In the genomic region with DNA sequence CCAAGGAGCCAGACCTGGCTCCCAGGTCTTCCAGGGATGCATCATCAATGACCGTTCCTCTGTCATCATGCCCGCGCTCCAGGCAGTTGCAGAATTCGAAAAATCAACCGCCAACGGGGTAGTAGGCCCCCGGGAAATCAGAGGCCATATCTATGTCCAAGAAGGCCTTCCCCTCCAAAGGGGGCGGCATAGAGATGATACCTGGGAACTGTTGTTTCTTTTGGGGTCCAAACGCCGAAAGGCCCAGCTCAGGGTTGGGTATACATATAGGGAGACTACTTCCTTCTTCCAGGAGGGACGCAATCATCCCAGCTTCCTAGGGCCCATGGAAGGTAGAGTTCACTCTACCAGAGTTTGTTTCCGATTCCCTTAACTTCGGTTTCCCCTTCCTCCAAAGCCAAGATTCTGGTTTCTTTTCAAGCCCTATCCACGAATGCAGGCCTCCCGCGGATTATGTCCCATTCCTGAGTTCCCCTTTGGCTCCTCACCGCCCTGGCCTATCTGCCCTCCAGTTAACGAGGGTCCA, we compare ENCODE assay signal across 8 cellular contexts. TPM values are rescaled to one million over a fixed set of nuclear protein-coding genes. Genes with fewer than 3 reads are reported as not detected.
DNase-seq lines count a peak whose midpoint lies in the region; FAIRE-seq and TF ChIP-seq lines count a peak whose summit lies in the region.

No MANE protein-coding gene starts in this region.

- H3K27me3 ChIP-seq in BLaER1 treated with 17β-estradiol and CSF1 and Interleukin-3, amounts not matched to agents 10 nM and 100 nM, result no peaks in the 10 kb centered on the region; a peak in 1 of 22 replicates
- H3K27me3 ChIP-seq in trophoblast cell (ENCODE audit: insufficient read depth, low read length), result no peaks in the 10 kb centered on the region

- peaks cover 12% of the 10 kb centered on the region for H3K79me1 ChIP-seq in trophoblast cell (ENCODE audit: low read length)

- H4K20me1 ChIP-seq in BLaER1 treated with 17β-estradiol and CSF1 and Interleukin-3, amounts not matched to agents 10 nM and 100 nM, result peaks cover 28 to 51% (median 46%) of the 10 kb centered on the region in 11 experiments

- H3K4me3 ChIP-seq in BLaER1 treated with 17β-estradiol and CSF1 and Interleukin-3, amounts not matched to agents 10 nM and 100 nM, result peak overlapping the region; percentile 74 to 98 (median 88)
- H3K4me3 ChIP-seq in foreskin fibroblast (ENCODE audit: low read depth in 1 of 2, low read length in 2 of 2), result peak overlapping the region; percentile 92 to 95
- H3K4me3 ChIP-seq in trophoblast cell (ENCODE audit: low read depth, low read length), result peak overlapping the region; percentile 81

- H3K9me3 Mint-ChIP-seq in activated CD4-positive, alpha-beta memory T cell treated with anti-CD3 and anti-CD28 coated beads, Interleukin-2, amount 10 ng/mL, durations not matched to agents 7 days and 5 days, result no peaks in the 10 kb centered on the region

- H3K27ac ChIP-seq in BLaER1 treated with 17β-estradiol and CSF1 and Interleukin-3, amounts not matched to agents 10 nM and 100 nM, result peak overlapping the region; percentile 84 to 96 (median 93)
- peak overlapping the region; percentile 89 for H3K27ac ChIP-seq in trophoblast cell (ENCODE audit: low read depth, low read length)

- H3K14ac ChIP-seq in trophoblast cell (ENCODE audit: low read length), result peak overlapping the region; percentile 93

- CTCF ChIA-PET in activated CD4-positive, alpha-beta memory T cell treated with anti-CD3 and anti-CD28 coated beads, Interleukin-2, amount 10 ng/mL, durations not matched to agents 7 days and 5 days (lab: Charles Lee), result interaction anchor here (0.6 to 1.4 kb wide), 2 partner anchors 65 to 128 kb away, joined by 4 to 5 read pairs; no protein-coding TSS in a partner anchor

- H2BK12ac ChIP-seq in trophoblast cell (ENCODE audit: low read length), result peak overlapping the region; percentile 18

- H3K36me3 Mint-ChIP-seq in activated CD4-positive, alpha-beta memory T cell treated with anti-CD3 and anti-CD28 coated beads, Interleukin-2, amount 10 ng/mL, durations not matched to agents 7 days and 5 days (ENCODE audit: low read depth), result peaks cover 51% of the 10 kb centered on the region

- peaks cover 46 to 68% (median 59%) of the 10 kb centered on the region in 10 experiments for H3K4me1 ChIP-seq in BLaER1 treated with 17β-estradiol and CSF1 and Interleukin-3, amounts not matched to agents 10 nM and 100 nM
- peaks cover 0 to 15% of the 10 kb centered on the region in 2 experiments for H3K4me1 ChIP-seq in trophoblast cell (ENCODE audit: control insufficient read depth in 1 of 2, insufficient read depth in 2 of 2, low read length in 2 of 2)

- H3K79me2 ChIP-seq in trophoblast cell (ENCODE audit: control insufficient read depth, insufficient read depth, low read length, poor library complexity), result peaks cover 14% of the 10 kb centered on the region

- no peak overlapping the region for H3K23ac ChIP-seq in trophoblast cell (ENCODE audit: low read length)

- H3K9me3 ChIP-seq in BLaER1 treated with 17β-estradiol and CSF1 and Interleukin-3, amounts not matched to agents 10 nM and 100 nM (replicated peaks in 1 of 11), result peaks cover 0 to 9% (median 0%) of the 10 kb centered on the region in 11 experiments; a peak in 2 of 22 replicates
- H3K9me3 ChIP-seq in trophoblast cell (ENCODE audit: insufficient read depth, low read depth, low read length), result no peaks in the 10 kb centered on the region

- no peak for FAIRE-seq in D721Med (lab: Jason Lieb, UNC)

- H3K18ac ChIP-seq in trophoblast cell (ENCODE audit: low read length), result peak overlapping the region; percentile 60

- H3K4me2 ChIP-seq in BLaER1 treated with 17β-estradiol and CSF1 and Interleukin-3, amounts not matched to agents 10 nM and 100 nM, result peak overlapping the region; percentile 90 to 99 (median 97)
- peak overlapping the region; percentile 67 for H3K4me2 ChIP-seq in trophoblast cell (ENCODE audit: low read length)

- peak overlapping the region; percentile 51 for H2AFZ ChIP-seq in trophoblast cell (ENCODE audit: insufficient read depth, low read length, poor library complexity)

- peak overlapping the region; percentile 93 for H4K8ac ChIP-seq in trophoblast cell (ENCODE audit: low read depth, low read length)

- peaks cover 25 to 34% (median 26%) of the 10 kb centered on the region in 11 experiments for H3K36me3 ChIP-seq in BLaER1 treated with 17β-estradiol and CSF1 and Interleukin-3, amounts not matched to agents 10 nM and 100 nM
- peaks cover 3 to 14% of the 10 kb centered on the region in 2 experiments for H3K36me3 ChIP-seq in trophoblast cell (ENCODE audit: control insufficient read depth in 1 of 2, insufficient read depth in 2 of 2, low read length in 2 of 2)

- H2AK5ac ChIP-seq in trophoblast cell (ENCODE audit: low read length), result peak overlapping the region; percentile 90

- WGBS in trophoblast cell (ENCODE audit: extremely low coverage, insufficient coverage, insufficient read length), result no CpG with 5 or more reads among the region's 18 CpGs

- peaks cover 45% of the 10 kb centered on the region for H3K4me1 Mint-ChIP-seq in activated CD4-positive, alpha-beta memory T cell treated with anti-CD3 and anti-CD28 coated beads, Interleukin-2, amount 10 ng/mL, durations not matched to agents 7 days and 5 days

- peak overlapping the region; percentile 89 to 96 (median 92) for H3K9ac ChIP-seq in BLaER1 treated with 17β-estradiol and CSF1 and Interleukin-3, amounts not matched to agents 10 nM and 100 nM
- H3K9ac ChIP-seq in trophoblast cell (ENCODE audit: low read length), result peak overlapping the region; percentile 89

- H3K27me3 Mint-ChIP-seq in activated CD4-positive, alpha-beta memory T cell treated with anti-CD3 and anti-CD28 coated beads, Interleukin-2, amount 10 ng/mL, durations not matched to agents 7 days and 5 days, result no peaks in the 10 kb centered on the region

- peak overlapping the region; percentile 85 for H2BK5ac ChIP-seq in trophoblast cell (ENCODE audit: low read depth, low read length, poor library complexity)

- H4K91ac ChIP-seq in trophoblast cell (ENCODE audit: low read depth, low read length), result peak overlapping the region; percentile 86

- POLR2A ChIA-PET in activated CD4-positive, alpha-beta memory T cell treated with anti-CD3 and anti-CD28 coated beads, Interleukin-2, amount 10 ng/mL, durations not matched to agents 7 days and 5 days (lab: Charles Lee), result interaction anchor here (0.7 to 3.2 kb wide), 6 partner anchors 11 to 126 kb away, joined by 3 to 14 read pairs (median 5); partner anchors contain the start of genes UBAP1 and UBAP2

- TF ChIP-seq CTCF in foreskin fibroblast (IDR thresholded peaks at IDR 0.05; ENCODE audit: low read depth, low read length) (no peak), D721Med (IDR thresholded peaks at IDR 0.05; ENCODE audit: insufficient read depth, missing control alignments) (no peak)

- H3K4me3 Mint-ChIP-seq in activated CD4-positive, alpha-beta memory T cell treated with anti-CD3 and anti-CD28 coated beads, Interleukin-2, amount 10 ng/mL, durations not matched to agents 7 days and 5 days, result peak overlapping the region; percentile 89

- H3K27ac Mint-ChIP-seq in activated CD4-positive, alpha-beta memory T cell treated with anti-CD3 and anti-CD28 coated beads, Interleukin-2, amount 10 ng/mL, durations not matched to agents 7 days and 5 days, result peak overlapping the region; percentile 92

- DNase-seq in HCEC 1CT, result peak; percentile 19
- no peak for DNase-seq in activated CD4-positive, alpha-beta memory T cell treated with anti-CD3 and anti-CD28 coated beads, Interleukin-2, amount 10 ng/mL, durations not matched to agents 7 days and 5 days
- DNase-seq in foreskin fibroblast, result peak; percentile 15 to 59
- peak in 1 of 2 donors; percentile 34 for DNase-seq in trophoblast cell
- no peak for DNase-seq in D721Med (ENCODE audit: insufficient read length, low spot score)
- no peak for DNase-seq in NCI-H2196 (lab: John Stamatoyannopoulos, UW; ENCODE audit: unreplicated experiment)
- no peak for DNase-seq in mesenteric fat pad (ENCODE audit: low spot score)

- peak overlapping the region; percentile 94 for H3K4ac ChIP-seq in trophoblast cell (ENCODE audit: low read depth, low read length)

- peak overlapping the region; percentile 68 for H2BK120ac ChIP-seq in trophoblast cell (ENCODE audit: insufficient read depth, low read length, poor library complexity)

- H4K12ac ChIP-seq in trophoblast cell (ENCODE audit: low read depth, low read length), result peak overlapping the region; percentile 87

RNA-seq across cellular contexts. Expression of gene DCAF12, which starts 0.8 kb away (rescaled TPM):
- total RNA-seq in activated CD4-positive, alpha-beta memory T cell treated with anti-CD3 and anti-CD28 coated beads, Interleukin-2, amount 10 ng/mL, durations not matched to agents 7 days and 5 days, result 10 to 100 TPM; 44.1 to 46.9 TPM
- polyA plus RNA-seq in trophoblast cell (2013), result 80.2 and 88.4 TPM in 2 replicates
- 32.3 TPM for total RNA-seq in mesenteric fat pad

RNA-seq across cellular contexts. Expression of gene UBAP1, which starts 53.1 kb away (rescaled TPM):
- total RNA-seq in activated CD4-positive, alpha-beta memory T cell treated with anti-CD3 and anti-CD28 coated beads, Interleukin-2, amount 10 ng/mL, durations not matched to agents 7 days and 5 days, result 10 to 100 TPM; 35.6 to 39.1 TPM
- polyA plus RNA-seq in trophoblast cell (2013), result 80.6 and 83.7 TPM in 2 replicates
- total RNA-seq in mesenteric fat pad, result 56.0 TPM

Comparison
In these comparisons a context has a peak if more than half of its experiments do, and no peak if none do; other contexts are left out.
1. DNase-seq: peak in HCEC 1CT (single experiment) and foreskin fibroblast (2 of 2); none in activated CD4-positive, alpha-beta memory T cell treated with anti-CD3 and anti-CD28 coated beads, Interleukin-2, amount 10 ng/mL, durations not matched to agents 7 days and 5 days (single experiment), D721Med (single experiment), NCI-H2196 (single experiment) and mesenteric fat pad (single experiment).
2. Peak in every context shown above with its lines, with median percentiles within 50 percentile points of each other: H3K4me3 ChIP-seq.